8 cellular contexts compared by ENCODE assay signal in the genomic region with DNA sequence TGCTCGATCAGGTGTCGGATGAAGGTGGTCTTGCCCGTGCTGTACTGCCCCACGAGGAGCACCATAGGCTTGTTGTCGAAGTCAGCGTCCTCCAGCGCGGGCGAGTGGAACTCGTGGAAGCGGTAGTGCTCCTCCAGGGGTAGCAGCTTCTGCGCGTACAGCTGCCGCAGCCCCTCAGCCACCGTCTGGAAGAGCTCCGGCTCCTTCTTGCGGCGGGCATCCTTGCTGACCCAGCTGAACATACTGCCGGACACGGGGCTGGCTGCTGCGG. TPM values are rescaled to one million over a fixed set of nuclear protein-coding genes. Genes with fewer than 3 reads are reported as not detected.
DNase-seq lines count a peak whose midpoint lies in the region; ATAC-seq and TF ChIP-seq lines count a peak whose summit lies in the region.

No MANE protein-coding gene starts in this region.

- TF ChIP-seq CTCF in AG04450 (IDR thresholded peaks at IDR 0.05; ENCODE audit: low read depth, low read length) (no peak), H9 (conservative IDR thresholded peaks at IDR 0.05) (no peak), activated B cell treated with CpG ODN at 0.5 μM for 24 hours (IDR thresholded peaks at IDR 0.05) (no peak), cardiac muscle cell (IDR thresholded peaks at IDR 0.05; ENCODE audit: low read depth, low read length) (no peak), gastrocnemius medialis (IDR thresholded peaks at IDR 0.05 in 4 of 5, conservative IDR thresholded peaks at IDR 0.05 in 1 of 5) (no peak)

- H3K9me3 ChIP-seq in AG04450 (ENCODE audit: control insufficient read depth, insufficient read depth, low read length) (peaks cover 6% of the 10 kb centered on the region; the same call in 1 of the 2 replicates), H9 (ENCODE audit: control insufficient read depth, low read depth, low read length) (no peaks in the 10 kb centered on the region), cardiac muscle cell (ENCODE audit: low read depth) (no peaks in the 10 kb centered on the region), gastrocnemius medialis (no peaks in the 10 kb centered on the region)

- DNase-seq in AG04450 (ENCODE audit: low read depth, low spot score) = no peak
- no peak for DNase-seq in H9
- DNase-seq in activated B cell treated with CpG ODN at 0.5 μM for 24 hours = no peak
- DNase-seq in cardiac muscle cell (ENCODE audit: low read depth in 1 of 2, low spot score in 1 of 2) = no peak
- DNase-seq in gastrocnemius medialis = no peak
- no peak for DNase-seq in ecto neural progenitor cell (ENCODE audit: low spot score)
- no peak for DNase-seq in SK-N-DZ (ENCODE audit: low spot score)
- no peak for DNase-seq in NCI-H1436 treated with DMSO at 0.1 percent for 48 hours (lab: John Stamatoyannopoulos, UW)

- H3K4me1 ChIP-seq in H9 (ENCODE audit: insufficient read depth, low read length) = no peaks in the 10 kb centered on the region; the same call in 1 of the 2 replicates
- peaks cover 31% of the 10 kb centered on the region for H3K4me1 ChIP-seq in cardiac muscle cell (ENCODE audit: low read depth)
- peaks cover 61% of the 10 kb centered on the region in 2 donors for H3K4me1 ChIP-seq in gastrocnemius medialis

- peak overlapping the region; percentile 73 for H3K4me2 ChIP-seq in H9 (ENCODE audit: insufficient read depth, insufficient read length, low read length)

- POLR2A ChIA-PET in AG04450 (lab: Yijun Ruan, JAX) = interaction anchor here (0.7 to 5.8 kb wide), 10 partner anchors 10 to 100 kb away, joined by 3 to 105 read pairs (median 5); a partner anchor contains a TSS
- POLR2A ChIA-PET in activated B cell treated with CpG ODN at 0.5 μM for 24 hours (lab: Charles Lee) = interaction anchor here (0.5 to 27.8 kb wide), 9 partner anchors 10 to 134 kb away, joined by 3 to 1194 read pairs (median 11); a partner anchor contains a TSS

- H4K8ac ChIP-seq in H9 (replicated peaks; ENCODE audit: insufficient read length, low read depth, low read length) = no peak overlapping the region

- no peak overlapping the region for H3T11ph ChIP-seq in H9 (ENCODE audit: low read length)

- H3K23ac ChIP-seq in H9 (ENCODE audit: insufficient read length, low read depth, low read length) = no peak overlapping the region

- H3K36me3 ChIP-seq in cardiac muscle cell (peaks cover 2% of the 10 kb centered on the region), gastrocnemius medialis (peaks cover 0 to 4% of the 10 kb centered on the region in 2 donors)

- peaks cover 2 to 8% (median 7%) of the 10 kb centered on the region in 3 experiments; a peak in 4 of 7 replicates for H3K36me3 Mint-ChIP-seq in H9 (ENCODE audit: insufficient read depth in 1 of 3, low read depth in 3 of 3)
- peaks cover 46% of the 10 kb centered on the region for H3K36me3 Mint-ChIP-seq in activated B cell treated with CpG ODN at 0.5 μM for 24 hours (ENCODE audit: low read depth)

- no peak overlapping the region for H2BK5ac ChIP-seq in H9 (ENCODE audit: insufficient read length, low read length)

- peaks cover 8% of the 10 kb centered on the region for H3K27me3 Mint-ChIP-seq in H9 (ENCODE audit: low read depth)
- H3K27me3 Mint-ChIP-seq in activated B cell treated with CpG ODN at 0.5 μM for 24 hours = no peaks in the 10 kb centered on the region

- no CpG with 5 or more reads among the region's 21 CpGs for WGBS in H9 (ENCODE audit: extremely low coverage, insufficient read length, low lambda C conversion rate)

- no peak overlapping the region for H3K18ac ChIP-seq in H9 (ENCODE audit: insufficient read length, low read depth, low read length)

- CTCF ChIA-PET in AG04450 (lab: Charles Lee) (interaction anchor here (0.5 to 2.1 kb wide), 11 partner anchors 9 to 1782 kb away, joined by 3 to 10 read pairs (median 4); a partner anchor contains a TSS), activated B cell treated with CpG ODN at 0.5 μM for 24 hours (lab: Charles Lee) (interaction anchor here (0.9 to 11.5 kb wide), 7 partner anchors 9 to 106 kb away, joined by 3 to 163 read pairs (median 10); no protein-coding TSS in a partner anchor)

- peak overlapping the region in 1 of 3 experiments; percentile 15; a peak in 1 of 7 replicates for H3K27ac Mint-ChIP-seq in H9
- H3K27ac Mint-ChIP-seq in activated B cell treated with CpG ODN at 0.5 μM for 24 hours = peak overlapping the region; percentile 82

- H2BK12ac ChIP-seq in H9 (ENCODE audit: insufficient read length, low read depth, low read length) = no peak overlapping the region

- H2BK120ac ChIP-seq in H9 (ENCODE audit: low read depth, low read length, poor library complexity, severe bottlenecking) = no peak overlapping the region

- no peak overlapping the region for H4K91ac ChIP-seq in H9 (ENCODE audit: insufficient read length, low read depth, low read length)

- H2AK5ac ChIP-seq in H9 (ENCODE audit: insufficient read length, low read length) = no peak overlapping the region

- H2AFZ ChIP-seq in H9 (ENCODE audit: low read length) = no peak overlapping the region

- no peak overlapping the region for H3K56ac ChIP-seq in H9 (ENCODE audit: insufficient read length, low read depth, low read length)

- peak overlapping the region; percentile 81 to 87 for H3K4me3 Mint-ChIP-seq in H9
- H3K4me3 Mint-ChIP-seq in activated B cell treated with CpG ODN at 0.5 μM for 24 hours = peak overlapping the region; percentile 97

- H3K9ac ChIP-seq in H9 (ENCODE audit: extremely low read depth, insufficient read length, low read length) = peak overlapping the region; percentile 44

- no peak overlapping the region for H3K4ac ChIP-seq in H9 (ENCODE audit: low read depth, low read length)

- no peaks in the 10 kb centered on the region for H3K79me1 ChIP-seq in H9 (ENCODE audit: insufficient read depth, low read depth, low read length, poor library complexity, severe bottlenecking)

- H4K5ac ChIP-seq in H9 (ENCODE audit: insufficient read length, low read depth, low read length) = no peak overlapping the region

- in situ Hi-C loops in gastrocnemius medialis (cut with MboI; ENCODE audit: low sequenced_read_pairs in 4 of 4) = no loop called here

- H4K20me1 ChIP-seq in H9 (ENCODE audit: control insufficient read depth, insufficient read depth, insufficient read length) = no peaks in the 10 kb centered on the region

- no peak overlapping the region for H2BK20ac ChIP-seq in H9 (ENCODE audit: low read depth, low read length, poor library complexity, severe bottlenecking)

- H3K14ac ChIP-seq in H9 (ENCODE audit: insufficient read depth, low read length) = peak overlapping the region; percentile 2; the same call in 1 of the 2 replicates

- no peaks in the 10 kb centered on the region; a peak in 1 of 5 replicates for H3K9me3 Mint-ChIP-seq in H9
- no peaks in the 10 kb centered on the region for H3K9me3 Mint-ChIP-seq in activated B cell treated with CpG ODN at 0.5 μM for 24 hours

- no peak for TF ChIP-seq POLR2A in gastrocnemius medialis (IDR thresholded peaks at IDR 0.05)

- H3K27ac ChIP-seq in AG04450 (ENCODE audit: low read depth, low read length) = peak overlapping the region; percentile 31
- no peak overlapping the region for H3K27ac ChIP-seq in H9 (ENCODE audit: insufficient read length, low read depth, low read length)
- peak overlapping the region; percentile 81 for H3K27ac ChIP-seq in cardiac muscle cell
- H3K27ac ChIP-seq in gastrocnemius medialis = peak overlapping the region; percentile 93 to 94 (median 94)

- H3K79me2 ChIP-seq in H9 (ENCODE audit: insufficient read depth, low read length) = no peaks in the 10 kb centered on the region

- no peaks in the 10 kb centered on the region for H3K27me3 ChIP-seq in AG04450 (ENCODE audit: control insufficient read depth, insufficient read depth, low read length)
- H3K27me3 ChIP-seq in H9 (ENCODE audit: insufficient read depth, low read length) = no peaks in the 10 kb centered on the region
- H3K27me3 ChIP-seq in cardiac muscle cell = no peaks in the 10 kb centered on the region
- no peaks in the 10 kb centered on the region for H3K27me3 ChIP-seq in gastrocnemius medialis

- ATAC-seq in activated B cell treated with CpG ODN at 0.5 μM for 24 hours (ENCODE audit: low read depth) (peak; percentile 10), gastrocnemius medialis (peak; percentile 24 to 40)

- intact Hi-C loops in activated B cell treated with CpG ODN at 0.5 μM for 24 hours (cut with micrococcal nuclease) = loop anchor here (1.0 to 2.0 kb wide), 9 partner anchors 10 to 239 kb away; a partner anchor contains a TSS
- intact Hi-C loops in gastrocnemius medialis (cut with DNase I; ENCODE audit: low total_unique reads) = loop anchor here (1.0 to 10.0 kb wide), 4 partner anchors 14 to 633 kb away; a partner anchor contains a TSS

- peaks cover 19% of the 10 kb centered on the region for H3K23me2 ChIP-seq in H9 (ENCODE audit: insufficient read length, low read depth, low read length, poor library complexity, severe bottlenecking)

- no peak overlapping the region for H2BK15ac ChIP-seq in H9 (ENCODE audit: low read depth, low read length)

- H3K4me3 ChIP-seq in AG04450 (ENCODE audit: low read depth, low read length) = peak overlapping the region; percentile 99
- H3K4me3 ChIP-seq in cardiac muscle cell = peak overlapping the region; percentile 81
- peak overlapping the region; percentile 71 to 77 (median 74) for H3K4me3 ChIP-seq in gastrocnemius medialis

- H3K4me1 Mint-ChIP-seq in H9 = peaks cover 23 to 26% of the 10 kb centered on the region in 2 experiments
- peaks cover 62% of the 10 kb centered on the region for H3K4me1 Mint-ChIP-seq in activated B cell treated with CpG ODN at 0.5 μM for 24 hours

RNA-seq across cellular contexts. Expression of a gene that starts 0.3 kb away (rescaled TPM):
- polyA plus RNA-seq in AG04450 (2011; rRNA removed) (56.1 and 77.7 TPM in 2 replicates), cardiac muscle cell (57.4 and 70.0 TPM in 2 replicates)
- 98.0 and 147 TPM in 2 replicates for polyA minus RNA-seq in AG04450 (2011; rRNA and poly(A)+ RNA removed)
- total RNA-seq in H9 (2021) (29.1 and 31.0 TPM in 2 replicates), activated B cell treated with CpG ODN at 0.5 μM for 24 hours (357 and 360 TPM in 2 replicates), cardiac muscle cell (119 and 160 TPM in 2 replicates), gastrocnemius medialis (10 to 100 TPM; 24.8 to 46.2 (median 31.3) TPM)
- polyA plus RNA-seq in SK-N-DZ (2014; cell fraction: cytosol; rRNA removed) = 28.2 TPM in 2 replicates
- polyA plus RNA-seq in SK-N-DZ (2014; cell fraction: nucleus; rRNA removed) = 8.5 and 14.2 TPM in 2 replicates

RNA-seq across cellular contexts. Expression of a gene that starts 33.7 kb away (rescaled TPM):
- polyA plus RNA-seq in AG04450 (2011; rRNA removed) (0.02 and 0.04 TPM in 2 replicates), cardiac muscle cell (2.2 and 3.5 TPM in 2 replicates)
- polyA minus RNA-seq in AG04450 (2011; rRNA and poly(A)+ RNA removed) = 0.09 TPM in 1 of 2 replicates, not detected in the other
- total RNA-seq in H9 (2021) (24.2 and 24.9 TPM in 2 replicates), activated B cell treated with CpG ODN at 0.5 μM for 24 hours (2.2 and 3.7 TPM in 2 replicates), cardiac muscle cell (4.6 and 10.1 TPM in 2 replicates), gastrocnemius medialis (under 1 TPM in 2 of 4 donors, not detected in 2; 0.15 to 0.19 TPM)
- 0.17 and 0.73 TPM in 2 replicates for polyA plus RNA-seq in SK-N-DZ (2014; cell fraction: cytosol; rRNA removed)
- 1.4 and 1.8 TPM in 2 replicates for polyA plus RNA-seq in SK-N-DZ (2014; cell fraction: nucleus; rRNA removed)

RNA-seq across cellular contexts. Expression of a gene that starts 38.9 kb away (rescaled TPM):
- polyA plus RNA-seq in AG04450 (2011; rRNA removed) (3.7 and 5.1 TPM in 2 replicates), cardiac muscle cell (8.1 and 13.3 TPM in 2 replicates)
- 6.6 and 9.0 TPM in 2 replicates for polyA minus RNA-seq in AG04450 (2011; rRNA and poly(A)+ RNA removed)
- total RNA-seq in H9 (2021) (21.3 and 22.1 TPM in 2 replicates), activated B cell treated with CpG ODN at 0.5 μM for 24 hours (31.2 and 35.0 TPM in 2 replicates), cardiac muscle cell (33.9 and 36.2 TPM in 2 replicates), gastrocnemius medialis (10 to 100 TPM; 10.7 to 97.5 (median 37.9) TPM)
- polyA plus RNA-seq in SK-N-DZ (2014; cell fraction: cytosol; rRNA removed) = 5.0 and 5.6 TPM in 2 replicates
- 18.2 and 29.8 TPM in 2 replicates for polyA plus RNA-seq in SK-N-DZ (2014; cell fraction: nucleus; rRNA removed)

RNA-seq across cellular contexts. Expression of a gene that starts 46.3 kb away (rescaled TPM):
- 11.2 and 16.6 TPM in 2 replicates for polyA plus RNA-seq in AG04450 (2011; rRNA removed)
- 7.7 and 12.2 TPM in 2 replicates for polyA minus RNA-seq in AG04450 (2011; rRNA and poly(A)+ RNA removed)
- 5.0 and 6.3 TPM in 2 replicates for total RNA-seq in H9 (2021)
- 12.0 and 12.6 TPM in 2 replicates for total RNA-seq in activated B cell treated with CpG ODN at 0.5 μM for 24 hours
- 26.2 and 29.2 TPM in 2 replicates for total RNA-seq in cardiac muscle cell
- 29.2 and 30.7 TPM in 2 replicates for polyA plus RNA-seq in cardiac muscle cell
- 10 to 100 TPM; 17.2 to 34.2 (median 24.3) TPM for total RNA-seq in gastrocnemius medialis
- 4.8 and 5.5 TPM in 2 replicates for polyA plus RNA-seq in SK-N-DZ (2014; cell fraction: cytosol; rRNA removed)
- polyA plus RNA-seq in SK-N-DZ (2014; cell fraction: nucleus; rRNA removed) = 10.7 and 18.2 TPM in 2 replicates

RNA-seq across cellular contexts. Expression of a gene that starts 57.5 kb away (rescaled TPM):
- polyA plus RNA-seq in AG04450 (2011; rRNA removed) = not detected in 2 replicates
- not detected in 2 replicates for polyA minus RNA-seq in AG04450 (2011; rRNA and poly(A)+ RNA removed)
- 1.3 and 2.1 TPM in 2 replicates for total RNA-seq in H9 (2021)
- 0.33 and 0.71 TPM in 2 replicates for total RNA-seq in activated B cell treated with CpG ODN at 0.5 μM for 24 hours
- total RNA-seq in cardiac muscle cell = not detected in 2 replicates
- polyA plus RNA-seq in cardiac muscle cell = 0.60 TPM in 1 of 2 replicates, not detected in the other
- total RNA-seq in gastrocnemius medialis = not detected
- polyA plus RNA-seq in SK-N-DZ (2014; cell fraction: cytosol; rRNA removed) = not detected in 2 replicates
- polyA plus RNA-seq in SK-N-DZ (2014; cell fraction: nucleus; rRNA removed) = 0.27 TPM in 1 of 2 replicates, not detected in the other
